Comparison of ENCODE assay signal across 1 cellular context in genomic region chr13:109684836-109685602, GRCh38.
TF ChIP-seq lines count a peak whose summit lies in the region.

No MANE protein-coding gene starts in this region.

TF ChIP-seq in GM23338, 12 proteins besides CTCF, POLR2A, EP300 and RAD21 (continued from another document):
- TF ChIP-seq ZNF462 (CRISPR knock-in tag; IDR thresholded peaks at IDR 0.05) (no peak), CREB1 (CRISPR knock-in tag; IDR thresholded peaks at IDR 0.05; ENCODE audit: low read depth) (no peak), ZNF331 (CRISPR knock-in tag; IDR thresholded peaks at IDR 0.05; ENCODE audit: low read depth) (no peak), REST (IDR thresholded peaks at IDR 0.05; ENCODE audit: unreplicated experiment) (no peak)
TF ChIP-seq in GM23338: peak in this region for 0.
